ENCODE assay signal across 24 cellular contexts in the genomic region with DNA sequence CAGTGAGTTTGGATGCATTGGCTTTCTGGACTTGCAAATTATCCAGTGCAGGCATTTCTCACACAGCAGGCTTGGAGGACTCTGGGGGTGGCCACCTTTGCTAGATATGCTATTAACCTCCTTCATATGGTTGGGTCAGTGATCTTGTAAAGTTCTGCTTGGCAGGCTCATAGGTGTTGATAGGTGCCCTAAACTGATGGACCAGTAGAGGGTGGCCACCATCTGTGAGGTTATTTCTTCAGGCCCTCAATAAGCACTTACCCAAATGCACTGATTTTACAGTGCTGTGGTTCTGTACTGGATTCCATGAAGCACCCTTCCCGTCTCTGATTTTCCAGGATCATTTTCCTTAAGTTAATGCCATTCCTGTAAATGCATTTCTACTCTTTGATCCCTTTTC.
"Had no signal": no experiment of that assay in that cellular context is flagged by ENCODE, and none has a peak within 500 bp of the region (broad histone marks: within the 10 kb centered on the region; RNA-seq: fewer than 3 reads in every experiment).

No MANE protein-coding gene starts in this region.

- H3K4me3 ChIP-seq: hepatocyte, lung, psoas muscle, sigmoid colon, skin epidermis, stomach, thoracic aorta, transverse colon had no signal

- H3K9me3 ChIP-seq: neutrophil had no signal

- ATAC-seq: left cardiac atrium; left ventricle myocardium superior; naive thymus-derived CD4-positive, alpha-beta T cell; psoas muscle had no signal

- H3K27me3 Mint-ChIP-seq: naive thymus-derived CD4-positive, alpha-beta T cell had no signal

- H3K27ac ChIP-seq: hepatocyte, neutrophil, psoas muscle, sigmoid colon, skin epidermis, stomach, thoracic aorta, transverse colon had no signal

- H3K27ac Mint-ChIP-seq: naive thymus-derived CD4-positive, alpha-beta T cell had no signal

- H3K79me2 ChIP-seq: hepatocyte had no signal

- H3K27me3 ChIP-seq: hepatocyte, neutrophil, sigmoid colon, stomach, transverse colon had no signal

- H3K4me3 Mint-ChIP-seq: naive thymus-derived CD4-positive, alpha-beta T cell had no signal

- H3K4me1 ChIP-seq: psoas muscle, transverse colon had no signal

- DNase-seq: dermis blood vessel endothelial cell; foreskin melanocyte; head of caudate nucleus; kidney; left cardiac atrium; left ventricle myocardium superior; mesenchymal stem cell; naive thymus-derived CD4-positive, alpha-beta T cell; psoas muscle; retina; sigmoid colon; stimulated activated CD4-positive, alpha-beta T cell treated with anti-CD3 and anti-CD28 coated beads, Interleukin-2, amount 100 ng/mL, for 24 hours; stimulated activated CD4-positive, alpha-beta T cell treated with anti-CD3 and anti-CD28 coated beads, Interleukin-4, amount 100 ng/mL, for 4 hours; stimulated activated naive CD4-positive, alpha-beta T cell; stomach; substantia nigra; transverse colon had no signal

- FAIRE-seq: colon, endothelial cell of umbilical vein, kidney had no signal

- H3K4me2 ChIP-seq: hepatocyte had no signal

- H2AFZ ChIP-seq: hepatocyte had no signal
